ENCODE assay signal across 20 cellular contexts in genomic region chr3:24604215-24604614, GRCh38.
"Had no signal": no experiment of that assay in that cellular context is flagged by ENCODE, and none has a peak within 500 bp of the region (broad histone marks: within the 10 kb centered on the region; RNA-seq: fewer than 3 reads in every experiment).

No MANE protein-coding gene starts in this region.

- H3K27me3 ChIP-seq: gastrocnemius medialis, heart right ventricle, sigmoid colon, tibial artery, upper lobe of left lung, vagina had no signal

- H3K4me3 Mint-ChIP-seq: naive B cell, nephron had no signal

- H3K36me3 Mint-ChIP-seq: naive B cell had no signal

- DNase-seq: cortex of kidney; effector memory CD4-positive, alpha-beta T cell; gastrocnemius medialis; heart right ventricle; islet precursor cell; left ventricle myocardium superior; mesendoderm; naive B cell; occipital lobe; psoas muscle; sigmoid colon; stimulated activated CD4-positive, alpha-beta T cell treated with anti-CD3 and anti-CD28 coated beads, Interleukin-12 subunit alpha, Interleukin-12 subunit beta, amount 100 ng/mL, for 4 hours; stimulated activated CD4-positive, alpha-beta T cell treated with anti-CD3 and anti-CD28 coated beads, Interleukin-2, amount 100 ng/mL, for 48 hours; stimulated activated naive CD4-positive, alpha-beta T cell treated with Interleukin-2 at 50 U/mL for 16 hours; tibial artery; upper lobe of left lung had no signal

- ATAC-seq: gastrocnemius medialis, heart right ventricle, left ventricle myocardium superior, psoas muscle had no signal

- H3K27ac Mint-ChIP-seq: naive B cell, nephron had no signal

- H3K27ac ChIP-seq: gastrocnemius medialis, heart right ventricle, parathyroid adenoma, psoas muscle, sigmoid colon, skin epidermis, tibial artery, upper lobe of left lung, vagina had no signal

- H3K27me3 Mint-ChIP-seq: naive B cell had no signal

- H3K4me1 Mint-ChIP-seq: naive B cell had no signal

- H3K4me1 ChIP-seq: gastrocnemius medialis, parathyroid adenoma, psoas muscle had no signal
